1 cellular context compared by ENCODE assay signal in genomic region chr1:205121660-205122488, GRCh38.
A peak's percentile ranks its signal among the peaks of the same experiment; 100 is the strongest.
TF ChIP-seq lines count a peak whose summit lies in the region.

Gene RBBP5 (minus strand): TSS chr1:205121978. CDS start chr1:205121873, 105 bp downstream.

TF ChIP-seq in GM12878, 131 proteins besides CTCF, POLR2A, EP300 and RAD21 (continued from another document and continues in another):
- TF ChIP-seq IRF3 (IDR thresholded peaks at IDR 0.05) (peak; percentile 24; the same call in 1 of the 2 replicates), JUNB (IDR thresholded peaks at IDR 0.05) (peak; percentile 23; the same call in 1 of the 2 replicates), ZNF687 (IDR thresholded peaks at IDR 0.05) (peak; percentile 73), BCL11A (IDR thresholded peaks at IDR 0.05; ENCODE audit: low read depth, low read length) (peak; percentile 69), BRCA1 (IDR thresholded peaks at IDR 0.05; ENCODE audit: low read depth, low read length) (no peak), ETV6 (conservative IDR thresholded peaks at IDR 0.05 in 1 of 2, IDR thresholded peaks at IDR 0.05 in 1 of 2; ENCODE audit: borderline replicate concordance in 1 of 2, low read depth in 1 of 2) (peak in 1 of 2 experiments; percentile 79; a peak in 1 of 4 replicates), ELK1 (IDR thresholded peaks at IDR 0.05; ENCODE audit: low read depth, low read length) (peak; percentile 48; the same call in 1 of the 2 replicates), RCOR1 (conservative IDR thresholded peaks at IDR 0.05; ENCODE audit: low read depth, low read length) (0 out of 2 replicates have a peak, but pooled peaks have one; percentile 22), ASH2L (IDR thresholded peaks at IDR 0.05; ENCODE audit: borderline replicate concordance, low read depth) (peak; percentile 87; the same call in 1 of the 2 replicates), IKZF1 (conservative IDR thresholded peaks at IDR 0.05) (peak; percentile 98), MTA2 (IDR thresholded peaks at IDR 0.05; ENCODE audit: low read depth) (peak; percentile 69), SUZ12 (IDR thresholded peaks at IDR 0.05; ENCODE audit: unreplicated experiment) (no peak), RELA (IDR thresholded peaks at IDR 0.05; ENCODE audit: borderline replicate concordance, partially characterized antibody) (peak; percentile 96), ZNF207 (IDR thresholded peaks at IDR 0.05; ENCODE audit: borderline replicate concordance) (peak; percentile 100), ZBTB40 (IDR thresholded peaks at IDR 0.05; ENCODE audit: borderline replicate concordance) (peak; percentile 99), NFYA (IDR thresholded peaks at IDR 0.05; ENCODE audit: borderline replicate concordance, low read depth, low read length) (no peak), IKZF2 (IDR thresholded peaks at IDR 0.05) (peak; percentile 79 to 92), ATF3 (IDR thresholded peaks at IDR 0.05; ENCODE audit: borderline replicate concordance, extremely low read depth, low read depth, low read length) (no peak), FOXK2 (IDR thresholded peaks at IDR 0.05) (peak; percentile 94), E4F1 (IDR thresholded peaks at IDR 0.05; ENCODE audit: borderline replicate concordance, partially characterized antibody) (peak; percentile 88), ZBTB33 (IDR thresholded peaks at IDR 0.05) (peak; percentile 81), POLR2AphosphoS5 (IDR thresholded peaks at IDR 0.05; ENCODE audit: low read length) (peak; percentile 99), ZNF592 (IDR thresholded peaks at IDR 0.05) (peak; percentile 98), KAT2A (conservative IDR thresholded peaks at IDR 0.05; ENCODE audit: control insufficient read depth, low read depth, low read length) (no peak), RAD51 (IDR thresholded peaks at IDR 0.05) (0 out of 2 replicates have a peak, but pooled peaks have one; percentile 56), ZNF24 (IDR thresholded peaks at IDR 0.05) (peak; percentile 86), PKNOX1 (IDR thresholded peaks at IDR 0.05) (peak; percentile 38), ZNF622 (IDR thresholded peaks at IDR 0.05) (no peak), TBL1XR1 (IDR thresholded peaks at IDR 0.05; ENCODE audit: low read depth, low read length) (peak; percentile 88), SMARCA5 (IDR thresholded peaks at IDR 0.05) (peak; percentile 98), ZNF384 (IDR thresholded peaks at IDR 0.05; ENCODE audit: borderline replicate concordance, low read depth, low read length) (no peak), E2F4 (IDR thresholded peaks at IDR 0.05; ENCODE audit: low read depth, low read length) (0 out of 2 replicates have a peak, but pooled peaks have one; percentile 28)
